16 cellular contexts compared by ENCODE assay signal in the genomic region with DNA sequence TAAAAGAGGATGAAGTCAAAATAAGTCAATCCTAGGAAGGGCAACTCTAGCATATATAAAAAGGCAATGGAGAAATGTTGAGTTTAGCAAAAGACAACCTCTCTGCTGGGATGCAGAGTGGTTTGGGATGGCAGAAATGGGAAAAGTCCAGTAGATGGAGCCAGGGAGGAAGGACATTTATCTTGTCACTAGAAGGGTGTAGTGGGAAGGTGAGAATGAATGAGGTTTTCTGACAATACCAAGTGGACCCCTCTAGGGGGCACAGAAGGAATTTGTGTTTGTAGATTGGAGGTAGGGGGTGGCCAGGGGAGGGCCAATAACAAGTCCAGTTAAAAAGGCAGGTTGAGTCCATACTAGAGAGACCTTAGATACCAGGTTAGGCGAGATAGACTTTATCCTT.
DNase-seq lines count a peak whose midpoint lies in the region; ATAC-seq and TF ChIP-seq lines count a peak whose summit lies in the region.
"Had no signal": no experiment of that assay in that cellular context is flagged by ENCODE, and none has a peak within 500 bp of the region (broad histone marks: within the 10 kb centered on the region; RNA-seq: fewer than 3 reads in every experiment).

No MANE protein-coding gene starts in this region.

- no peak overlapping the region for H3K4me2 ChIP-seq in H9 (ENCODE audit: insufficient read depth, insufficient read length, low read length)

- no peak overlapping the region for H2AK5ac ChIP-seq in H9 (ENCODE audit: insufficient read length, low read length)

- no peak overlapping the region for H2BK15ac ChIP-seq in H9 (ENCODE audit: low read depth, low read length)

- H3K36me3 Mint-ChIP-seq in H9 (ENCODE audit: insufficient read depth in 1 of 3, low read depth in 3 of 3): peaks cover 0 to 1% (median 0%) of the 10 kb centered on the region in 3 experiments; a peak in 1 of 7 replicates
- H3K36me3 Mint-ChIP-seq: activated naive CD4-positive, alpha-beta T cell treated with anti-CD3 and anti-CD28 coated beads, Interleukin-2, amount 10 ng/mL, durations not matched to agents 7 days and 5 days; naive B cell had no signal

- no peak overlapping the region for H2BK120ac ChIP-seq in H9 (ENCODE audit: low read depth, low read length, poor library complexity, severe bottlenecking)

- H3K4me3 ChIP-seq in fibroblast of mammary gland (ENCODE audit: control insufficient read depth, low read depth, low read length): no peak overlapping the region
- H3K4me3 ChIP-seq: SK-N-MC, spleen had no signal

- H3K79me1 ChIP-seq in H9 (ENCODE audit: insufficient read depth, low read depth, low read length, poor library complexity, severe bottlenecking): no peaks in the 10 kb centered on the region

- no peak overlapping the region for H2BK5ac ChIP-seq in H9 (ENCODE audit: insufficient read length, low read length)

- no peaks in the 10 kb centered on the region for H3K27me3 ChIP-seq in H9 (ENCODE audit: insufficient read depth, low read length)
- H3K27me3 ChIP-seq: spleen had no signal

- no peak overlapping the region for H4K5ac ChIP-seq in H9 (ENCODE audit: insufficient read length, low read depth, low read length)

- H3K4ac ChIP-seq in H9 (ENCODE audit: low read depth, low read length): no peak overlapping the region

- no peak overlapping the region for H3K4me3 Mint-ChIP-seq in H9
- H3K4me3 Mint-ChIP-seq: activated naive CD4-positive, alpha-beta T cell treated with anti-CD3 and anti-CD28 coated beads, Interleukin-2, amount 10 ng/mL, durations not matched to agents 7 days and 5 days; dendritic cell treated with granulocyte-macrophage colony-stimulating factor and Interleukin-4, amounts not matched to agents 40 ng/mL and 50 ng/mL, for 4 days; naive B cell had no signal

- 0 out of 2 replicates have a peak, but pooled peaks cover 5% of the 10 kb centered on the region for H3K4me1 ChIP-seq in H9 (ENCODE audit: insufficient read depth, low read length)
- H3K4me1 ChIP-seq: spleen had no signal

- no peak overlapping the region for H3K56ac ChIP-seq in H9 (ENCODE audit: insufficient read length, low read depth, low read length)

- H3K18ac ChIP-seq in H9 (ENCODE audit: insufficient read length, low read depth, low read length): no peak overlapping the region

- POLR2A ChIA-PET in GM10248 (lab: Yijun Ruan, JAX): no interaction called here

- no peak overlapping the region for H4K8ac ChIP-seq in H9 (replicated peaks; ENCODE audit: insufficient read length, low read depth, low read length)

- H2BK20ac ChIP-seq in H9 (ENCODE audit: low read depth, low read length, poor library complexity, severe bottlenecking): no peak overlapping the region

- no peaks in the 10 kb centered on the region for H3K23me2 ChIP-seq in H9 (ENCODE audit: insufficient read length, low read depth, low read length, poor library complexity, severe bottlenecking)

- CTCF ChIA-PET in GM10248 (lab: Yijun Ruan, JAX): no interaction called here

- H2AFZ ChIP-seq in H9 (ENCODE audit: low read length): no peak overlapping the region

- ATAC-seq in HG03097 (IDR thresholded peaks at IDR 0.05; ENCODE audit: low FRiP score, unreplicated experiment) (no peak), HG03442 (IDR thresholded peaks at IDR 0.05; ENCODE audit: unreplicated experiment) (no peak)

- no peak overlapping the region for H3K27ac ChIP-seq in H9 (ENCODE audit: insufficient read length, low read depth, low read length)
- H3K27ac ChIP-seq: HL-60, SK-N-MC, spleen had no signal

- no peak overlapping the region; a peak in 2 of 7 replicates for H3K27ac Mint-ChIP-seq in H9
- H3K27ac Mint-ChIP-seq: activated naive CD4-positive, alpha-beta T cell treated with anti-CD3 and anti-CD28 coated beads, Interleukin-2, amount 10 ng/mL, durations not matched to agents 7 days and 5 days; dendritic cell treated with granulocyte-macrophage colony-stimulating factor and Interleukin-4, amounts not matched to agents 40 ng/mL and 50 ng/mL, for 4 days; naive B cell had no signal

- no peaks in the 10 kb centered on the region; a peak in 1 of 5 replicates for H3K9me3 Mint-ChIP-seq in H9
- H3K9me3 Mint-ChIP-seq: dendritic cell treated with granulocyte-macrophage colony-stimulating factor and Interleukin-4, amounts not matched to agents 40 ng/mL and 50 ng/mL, for 4 days had no signal

- H3K9me3 ChIP-seq in H9 (ENCODE audit: control insufficient read depth, low read depth, low read length): no peaks in the 10 kb centered on the region
- H3K9me3 ChIP-seq: spleen had no signal

- no peak overlapping the region for H3K23ac ChIP-seq in H9 (ENCODE audit: insufficient read length, low read depth, low read length)

- H3K4me1 Mint-ChIP-seq in H9: peaks cover 6 to 13% of the 10 kb centered on the region in 2 experiments
- H3K4me1 Mint-ChIP-seq: activated naive CD4-positive, alpha-beta T cell treated with anti-CD3 and anti-CD28 coated beads, Interleukin-2, amount 10 ng/mL, durations not matched to agents 7 days and 5 days; naive B cell had no signal

- no CpG with 5 or more reads among the region's 1 CpG for WGBS in H9 (ENCODE audit: extremely low coverage, insufficient read length, low lambda C conversion rate)

- no peak overlapping the region for H3T11ph ChIP-seq in H9 (ENCODE audit: low read length)

- H3K27me3 Mint-ChIP-seq in H9 (ENCODE audit: low read depth): no peaks in the 10 kb centered on the region
- H3K27me3 Mint-ChIP-seq: activated naive CD4-positive, alpha-beta T cell treated with anti-CD3 and anti-CD28 coated beads, Interleukin-2, amount 10 ng/mL, durations not matched to agents 7 days and 5 days; dendritic cell treated with granulocyte-macrophage colony-stimulating factor and Interleukin-4, amounts not matched to agents 40 ng/mL and 50 ng/mL, for 4 days had no signal

- no peak overlapping the region for H2BK12ac ChIP-seq in H9 (ENCODE audit: insufficient read length, low read depth, low read length)

- TF ChIP-seq CTCF in H9 (conservative IDR thresholded peaks at IDR 0.05) (peak; percentile 76), fibroblast of mammary gland (conservative IDR thresholded peaks at IDR 0.05; ENCODE audit: control insufficient read depth, insufficient read depth, low read depth, low read length) (peak; percentile 27), GM10248 (IDR thresholded peaks at IDR 0.05; ENCODE audit: control extremely low read depth, extremely low read depth, low read depth, missing control alignments) (no peak)

- no peak overlapping the region for H3K9ac ChIP-seq in H9 (ENCODE audit: extremely low read depth, insufficient read length, low read length)

- peak; percentile 46 for DNase-seq in 8988T
- peak; percentile 50 for DNase-seq in H9
- peak; percentile 9 for DNase-seq in OCI-M1 (lab: John Stamatoyannopoulos, UW)
- DNase-seq in fibroblast of mammary gland (ENCODE audit: low read depth): no peak
- DNase-seq in GM19240 (ENCODE audit: insufficient read length, low spot score): no peak
- no peak for DNase-seq in GM10248 (ENCODE audit: extremely low spot score)
- DNase-seq: activated CD4-positive, alpha-beta T cell treated with anti-CD3 and anti-CD28 coated beads, Interleukin-2, amount 50 U/mL, for 1 hour; activated naive CD4-positive, alpha-beta T cell treated with anti-CD3 and anti-CD28 coated beads, Interleukin-2, amount 10 ng/mL, durations not matched to agents 7 days and 5 days; naive B cell; NCI-H1694 treated with DMSO at 0.1 percent for 48 hours; spleen had no signal

- H4K20me1 ChIP-seq in H9 (ENCODE audit: control insufficient read depth, insufficient read depth, insufficient read length): no peaks in the 10 kb centered on the region

- no peaks in the 10 kb centered on the region for H3K79me2 ChIP-seq in H9 (ENCODE audit: insufficient read depth, low read length)

- no peak overlapping the region for H4K91ac ChIP-seq in H9 (ENCODE audit: insufficient read length, low read depth, low read length)

- H3K14ac ChIP-seq in H9 (ENCODE audit: insufficient read depth, low read length): no peak overlapping the region

Comparison
In these comparisons a context has a peak if more than half of its experiments do, and no peak if none do; other contexts are left out.
1. DNase-seq: peak in 8988T (single experiment), H9 (single experiment) and OCI-M1 (single experiment); none in fibroblast of mammary gland (single experiment), GM19240 (single experiment) and GM10248 (single experiment).